1 cellular context compared by ENCODE assay signal in genomic region chr1:30936541-30937171, GRCh38.
TF ChIP-seq lines count a peak whose summit lies in the region.

No MANE protein-coding gene starts in this region.

TF ChIP-seq in H1, 55 proteins besides CTCF, POLR2A, EP300 and RAD21:
- TF ChIP-seq POLR2AphosphoS5 (IDR thresholded peaks at IDR 0.05; ENCODE audit: low read depth, low read length) (peak; percentile 59; the same call in 1 of the 2 replicates), TAF1 (IDR thresholded peaks at IDR 0.05; ENCODE audit: low read depth, low read length) (no peak), ATF3 (IDR thresholded peaks at IDR 0.05; ENCODE audit: insufficient read depth, low read depth, low read length) (no peak)
